8 cellular contexts compared by ENCODE assay signal in the genomic region with DNA sequence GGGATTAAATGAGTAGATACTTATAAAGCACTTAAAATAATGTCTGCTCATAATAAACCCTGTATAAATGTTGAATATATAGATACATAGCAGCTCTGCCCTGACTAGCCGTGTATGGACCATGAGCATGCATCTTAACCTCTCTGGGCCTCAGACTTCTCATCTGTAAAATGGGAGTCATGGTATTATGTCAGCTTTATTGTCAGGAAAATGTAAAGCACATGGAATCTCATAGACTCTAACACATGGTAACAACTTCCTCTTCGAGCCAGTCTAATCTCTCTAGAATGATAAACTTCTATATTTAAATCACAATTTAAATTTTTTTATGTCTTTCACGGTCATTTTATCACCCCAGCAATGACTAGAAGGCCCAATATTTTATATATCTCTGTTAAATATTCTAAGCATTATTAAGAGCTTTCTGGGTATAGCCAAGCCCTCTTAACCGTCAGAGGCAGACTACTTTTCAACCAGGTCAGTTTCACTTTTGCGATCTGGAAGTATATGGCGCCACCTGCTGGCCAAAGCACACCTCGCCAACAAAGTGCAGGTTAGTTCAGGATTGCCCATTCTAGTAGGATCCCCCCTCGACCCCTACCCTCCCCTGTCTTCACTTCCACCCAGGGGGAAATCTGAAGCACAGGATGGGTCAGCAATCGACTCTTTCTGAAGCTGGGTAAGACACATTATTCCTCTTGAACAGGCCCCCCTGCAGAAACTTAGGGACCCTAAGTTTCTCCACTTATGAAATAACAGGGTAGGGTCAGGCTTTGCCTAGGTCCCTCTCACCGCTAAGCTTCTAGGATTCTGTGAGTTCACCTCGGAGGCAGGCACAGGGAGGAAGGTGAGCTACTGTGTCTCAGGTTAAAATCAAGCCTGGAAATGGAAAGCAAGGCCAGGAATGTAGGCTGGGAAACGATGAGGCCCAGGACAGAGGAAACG. TPM values are rescaled to one million over a fixed set of nuclear protein-coding genes. Genes with fewer than 3 reads are reported as not detected.
DNase-seq lines count a peak whose midpoint lies in the region; ATAC-seq and TF ChIP-seq lines count a peak whose summit lies in the region.

No MANE protein-coding gene starts in this region.

- peaks cover 2% of the 10 kb centered on the region for H3K9me3 Mint-ChIP-seq in neural progenitor cell

- H3K27me3 Mint-ChIP-seq in neural progenitor cell (ENCODE audit: insufficient read depth, low read depth), result peaks cover 6% of the 10 kb centered on the region

- H3K36me3 Mint-ChIP-seq in neural progenitor cell, result no peaks in the 10 kb centered on the region

- H3K9me3 ChIP-seq in DOHH2 (ENCODE audit: control insufficient read depth, insufficient read depth, low read length) (no peaks in the 10 kb centered on the region), neural progenitor cell (ENCODE audit: low read depth) (no peaks in the 10 kb centered on the region), stomach smooth muscle (ENCODE audit: control insufficient read depth in 2 of 2, low read length in 2 of 2) (no peaks in the 10 kb centered on the region)

- H3K79me2 ChIP-seq in DOHH2 (ENCODE audit: control insufficient read depth, low read length) (no peaks in the 10 kb centered on the region), neural progenitor cell (ENCODE audit: low read depth) (no peaks in the 10 kb centered on the region)

- no peaks in the 10 kb centered on the region for H4K20me1 ChIP-seq in DOHH2 (ENCODE audit: control insufficient read depth, insufficient read depth, low read depth, low read length)
- no peaks in the 10 kb centered on the region for H4K20me1 ChIP-seq in neural progenitor cell (ENCODE audit: low read depth)

- no peak overlapping the region for H3K4me3 Mint-ChIP-seq in neural progenitor cell

- H3K9ac ChIP-seq in neural progenitor cell, result no peak overlapping the region
- H3K9ac ChIP-seq in stomach smooth muscle (ENCODE audit: low read length in 2 of 2), result no peak overlapping the region

- TF ChIP-seq CTCF in DOHH2 (IDR thresholded peaks at IDR 0.05; ENCODE audit: low read depth, low read length, poor library complexity, severe bottlenecking) (peak; percentile 90), neural progenitor cell (IDR thresholded peaks at IDR 0.05) (peak; percentile 93)

- peak; percentile 84 for DNase-seq in Jurkat, Clone E6-1 (ENCODE audit: low read depth, low spot score)
- DNase-seq in RKO (ENCODE audit: low spot score) (peak; percentile 85), fibroblast of peridontal ligament (ENCODE audit: extremely low read depth) (peak; percentile 87), neural progenitor cell (ENCODE audit: low spot score) (peak; percentile 88)
- peak; percentile 93 to 95 for DNase-seq in activated T-cell treated with anti-CD3 and anti-CD28 coated beads, Interleukin-2, amount 50 U/mL, for 48 hours

- peak; percentile 77 for ATAC-seq in GM21717 (IDR thresholded peaks at IDR 0.05; ENCODE audit: unreplicated experiment)

- H3K4me2 ChIP-seq in DOHH2 (ENCODE audit: low read length) (peak overlapping the region; percentile 56), neural progenitor cell (no peak overlapping the region)

- H3K27ac Mint-ChIP-seq in neural progenitor cell, result peak overlapping the region; percentile 58

- H3K4me1 ChIP-seq in DOHH2 (ENCODE audit: control insufficient read depth, low read length) (peaks cover 67% of the 10 kb centered on the region), neural progenitor cell (no peaks in the 10 kb centered on the region), stomach smooth muscle (ENCODE audit: control insufficient read depth, insufficient read depth, low read length) (no peaks in the 10 kb centered on the region)

- H3F3A ChIP-seq in DOHH2 (ENCODE audit: control insufficient read depth, insufficient read depth) (peaks cover 6% of the 10 kb centered on the region; the same call in 1 of the 2 replicates), neural progenitor cell (ENCODE audit: low read depth) (no peaks in the 10 kb centered on the region)

- H3K4me3 ChIP-seq in DOHH2 (ENCODE audit: low read length) (peak overlapping the region; percentile 31), neural progenitor cell (no peak overlapping the region), stomach smooth muscle (ENCODE audit: low read length in 2 of 2) (peak overlapping the region; percentile 10 to 30)
- H3K4me3 ChIP-seq in Jurkat, Clone E6-1 (ENCODE audit: low read length), result peak overlapping the region; percentile 15; the same call in 1 of the 2 replicates

- H3K4me1 Mint-ChIP-seq in neural progenitor cell, result peaks cover 7% of the 10 kb centered on the region

- H3K9me2 ChIP-seq in DOHH2 (replicated peaks; ENCODE audit: control insufficient read depth, low read length), result no peaks in the 10 kb centered on the region

- H3K27ac ChIP-seq in DOHH2 (ENCODE audit: low read depth, low read length) (peak overlapping the region; percentile 38), neural progenitor cell (no peak overlapping the region), stomach smooth muscle (ENCODE audit: low read length) (no peak overlapping the region)

- no peaks in the 10 kb centered on the region for H3K27me3 ChIP-seq in DOHH2 (ENCODE audit: control insufficient read depth, low read length)
- H3K27me3 ChIP-seq in neural progenitor cell, result no peaks in the 10 kb centered on the region
- peaks cover 0 to 4% of the 10 kb centered on the region in 2 donors for H3K27me3 ChIP-seq in stomach smooth muscle (ENCODE audit: control insufficient read depth in 1 of 2, insufficient read depth in 2 of 2, low read length in 2 of 2)

- no peaks in the 10 kb centered on the region; the same call in 1 of the 2 replicates for H3K36me3 ChIP-seq in DOHH2 (ENCODE audit: control insufficient read depth, low read length)
- no peaks in the 10 kb centered on the region for H3K36me3 ChIP-seq in neural progenitor cell
- no peaks in the 10 kb centered on the region for H3K36me3 ChIP-seq in stomach smooth muscle (ENCODE audit: control insufficient read depth in 2 of 2, insufficient read depth in 2 of 2, low read length in 2 of 2)

- H2AFZ ChIP-seq in neural progenitor cell (replicated peaks), result no peak overlapping the region

RNA-seq across cellular contexts. Expression of gene KCNJ1, which starts 36.0 kb away (rescaled TPM):
- polyA plus RNA-seq in Jurkat, Clone E6-1 (2012; ENCODE audit: insufficient read depth, insufficient read length), result not detected
- 0.03 and 0.41 TPM in 2 replicates for total RNA-seq in neural progenitor cell (ENCODE audit: low replicate concordance)
